ENCODE assay signal across 9 cellular contexts in genomic region chr7:141073173-141073640, GRCh38. TPM values are rescaled to one million over a fixed set of nuclear protein-coding genes. Genes with fewer than 3 reads are reported as not detected.
A peak's percentile ranks its signal among the peaks of the same experiment; 100 is the strongest.
DNase-seq lines count a peak whose midpoint lies in the region; ATAC-seq and TF ChIP-seq lines count a peak whose summit lies in the region.
"Had no signal": no experiment of that assay in that cellular context is flagged by ENCODE, and none has a peak within 500 bp of the region (broad histone marks: within the 10 kb centered on the region; RNA-seq: fewer than 3 reads in every experiment).

No MANE protein-coding gene starts in this region.

- peaks cover 30% of the 10 kb centered on the region for H3K27me3 Mint-ChIP-seq in WTC11 (ENCODE audit: low read depth)

- peak; percentile 41 for ATAC-seq in WTC11
- no peak for ATAC-seq in GM21381 (IDR thresholded peaks at IDR 0.05; ENCODE audit: unreplicated experiment)
- ATAC-seq in GM21717 (IDR thresholded peaks at IDR 0.05; ENCODE audit: unreplicated experiment) = no peak
- ATAC-seq: HCT116 had no signal

- H3K4me3 ChIP-seq in AG09309 (ENCODE audit: control insufficient read depth, low read depth, low read length) (peak overlapping the region; percentile 42), H7 (ENCODE audit: insufficient read depth, low read depth, low read length) (peak overlapping the region; percentile 71), esophagus (ENCODE audit: low read depth in 1 of 2, low read length in 2 of 2) (peak overlapping the region; percentile 47 to 52), muscle layer of duodenum (ENCODE audit: low read depth in 1 of 2, low read length in 2 of 2) (peak overlapping the region; percentile 31 to 87), uterus (peak overlapping the region; percentile 39 to 54)

- intact Hi-C loops in uterus (cut with DNase I; ENCODE audit: low total_unique reads) = no loop called here

- peaks cover 1% of the 10 kb centered on the region for H3K36me3 Mint-ChIP-seq in WTC11

- POLR2A ChIA-PET in WTC11 (lab: Charles Lee) = interaction anchor here (1.1 to 2.5 kb wide), 3 partner anchors 9 to 65 kb away, joined by 3 to 12 read pairs (median 6); partner anchors contain the start of gene MRPS33

- peak overlapping the region; percentile 88 for H3K4me3 Mint-ChIP-seq in WTC11

- H3K4me1 Mint-ChIP-seq in WTC11 = peaks cover 19% of the 10 kb centered on the region

- H3K4me1 ChIP-seq in esophagus (ENCODE audit: control insufficient read depth in 2 of 2, insufficient read depth in 2 of 2, low read length in 1 of 2) (peaks cover 11 to 13% of the 10 kb centered on the region in 2 donors), muscle layer of duodenum (ENCODE audit: control insufficient read depth in 1 of 2, insufficient read depth in 2 of 2, low read length in 2 of 2) (peaks cover 0 to 34% of the 10 kb centered on the region in 2 donors), uterus (peaks cover 0 to 5% of the 10 kb centered on the region in 2 donors)

- no peak overlapping the region for H3K27ac ChIP-seq in esophagus (ENCODE audit: low read depth in 2 of 2, low read length in 1 of 2)
- H3K27ac ChIP-seq in muscle layer of duodenum (ENCODE audit: low read length) = no peak overlapping the region
- H3K27ac ChIP-seq in uterus = no peak overlapping the region

- CTCF ChIA-PET in WTC11 (lab: Charles Lee) = interaction anchor here (1.0 to 2.9 kb wide), 7 partner anchors 58 to 188 kb away, joined by 3 to 13 read pairs (median 8); partner anchors contain the start of gene MRPS33

- H3K27ac Mint-ChIP-seq in WTC11 = no peak overlapping the region

- no peaks in the 10 kb centered on the region for H3K36me3 ChIP-seq in H7 (replicated peaks; ENCODE audit: control insufficient read depth, insufficient read depth, low read length)
- no peaks in the 10 kb centered on the region for H3K36me3 ChIP-seq in esophagus (ENCODE audit: control insufficient read depth in 2 of 2, insufficient read depth in 2 of 2, low read length in 1 of 2)
- no peaks in the 10 kb centered on the region for H3K36me3 ChIP-seq in muscle layer of duodenum (ENCODE audit: control insufficient read depth in 1 of 2, insufficient read depth in 2 of 2, low read length in 2 of 2)
- no peaks in the 10 kb centered on the region for H3K36me3 ChIP-seq in uterus

- TF ChIP-seq CTCF in AG09309 (IDR thresholded peaks at IDR 0.05; ENCODE audit: control insufficient read depth, insufficient read depth, low read depth, low read length, missing control alignments) (no peak), WTC11 (IDR thresholded peaks at IDR 0.05) (no peak), uterus (IDR thresholded peaks at IDR 0.05) (no peak)

- no peak for TF ChIP-seq POLR2A in uterus (IDR thresholded peaks at IDR 0.05)

- no peak for DNase-seq in AG09309 (ENCODE audit: low read depth)
- DNase-seq in H7 = peak; percentile 83
- DNase-seq in WTC11 (ENCODE audit: low spot score) = peak; percentile 66
- peak in 1 of 2 donors; percentile 20 for DNase-seq in uterus

- H3K9me3 ChIP-seq in esophagus (ENCODE audit: control insufficient read depth in 2 of 2, insufficient read depth in 1 of 2, low read depth in 1 of 2, low read length in 1 of 2) (no peaks in the 10 kb centered on the region), muscle layer of duodenum (ENCODE audit: control insufficient read depth in 1 of 2, low read length in 2 of 2) (no peaks in the 10 kb centered on the region), uterus (no peaks in the 10 kb centered on the region)

- H3K27me3 ChIP-seq in H7 (ENCODE audit: control insufficient read depth, insufficient read depth, low read length) (peaks cover 53% of the 10 kb centered on the region), esophagus (ENCODE audit: control insufficient read depth in 1 of 2, insufficient read depth in 2 of 2, low read length in 2 of 2) (no peaks in the 10 kb centered on the region), muscle layer of duodenum (ENCODE audit: low read depth, low read length) (peaks cover 28% of the 10 kb centered on the region), uterus (peaks cover 0 to 7% of the 10 kb centered on the region in 2 donors)

- no peaks in the 10 kb centered on the region for H3K9me3 Mint-ChIP-seq in WTC11

- 1% methylated on average over 42 to 60 of the region's 60 CpGs for WGBS in esophagus, 2 donors

TF ChIP-seq in WTC11, 78 proteins besides CTCF, POLR2A, EP300 and RAD21 (continues in another document):
- TF ChIP-seq CREM (CRISPR knock-in tag; IDR thresholded peaks at IDR 0.05) (no peak), NFATC4 (CRISPR knock-in tag; IDR thresholded peaks at IDR 0.05) (no peak), E2F1 (CRISPR knock-in tag; IDR thresholded peaks at IDR 0.05) (no peak), ZNF281 (CRISPR knock-in tag; IDR thresholded peaks at IDR 0.05) (no peak), ZNF425 (CRISPR knock-in tag; conservative IDR thresholded peaks at IDR 0.05) (no peak)
- TF ChIP-seq, protein P1, sequence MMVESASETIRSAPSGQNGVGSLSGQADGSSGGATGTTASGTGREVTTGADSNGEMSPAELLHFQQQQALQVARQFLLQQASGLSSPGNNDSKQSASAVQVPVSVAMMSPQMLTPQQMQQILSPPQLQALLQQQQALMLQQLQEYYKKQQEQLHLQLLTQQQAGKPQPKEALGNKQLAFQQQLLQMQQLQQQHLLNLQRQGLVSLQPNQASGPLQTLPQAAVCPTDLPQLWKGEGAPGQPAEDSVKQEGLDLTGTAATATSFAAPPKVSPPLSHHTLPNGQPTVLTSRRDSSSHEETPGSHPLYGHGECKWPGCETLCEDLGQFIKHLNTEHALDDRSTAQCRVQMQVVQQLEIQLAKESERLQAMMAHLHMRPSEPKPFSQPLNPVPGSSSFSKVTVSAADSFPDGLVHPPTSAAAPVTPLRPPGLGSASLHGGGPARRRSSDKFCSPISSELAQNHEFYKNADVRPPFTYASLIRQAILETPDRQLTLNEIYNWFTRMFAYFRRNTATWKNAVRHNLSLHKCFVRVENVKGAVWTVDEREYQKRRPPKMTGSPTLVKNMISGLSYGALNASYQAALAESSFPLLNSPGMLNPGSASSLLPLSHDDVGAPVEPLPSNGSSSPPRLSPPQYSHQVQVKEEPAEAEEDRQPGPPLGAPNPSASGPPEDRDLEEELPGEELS (CRISPR knock-in tag; IDR thresholded peaks at IDR 0.05) = peak; percentile 89

RNA-seq across cellular contexts. Expression of gene TMEM178B, which starts 0.7 kb away (rescaled TPM):
- 1.1 and 1.4 TPM in 2 replicates for total RNA-seq in H7 (2014; rRNA removed; shearing (Covaris generic))
- total RNA-seq in WTC11 (2021) (18.0 to 22.3 TPM (median 20.4 TPM) in 3 replicates), uterus (1 to 10 TPM in 1 of 4 donors, under 1 TPM in 1, not detected in 2; 0.76 to 3.0 TPM)
- under 1 TPM; 0.21 to 0.26 TPM for polyA plus RNA-seq in esophagus

RNA-seq across cellular contexts. Expression of gene MRPS33, which starts 58.5 kb away (rescaled TPM):
- total RNA-seq in H7 (2014; rRNA removed; shearing (Covaris generic)) = 51.0 and 61.0 TPM in 2 replicates
- total RNA-seq in WTC11 (2021) = 63.5 to 66.8 TPM (median 66.7 TPM) in 3 replicates
- polyA plus RNA-seq in esophagus = 10 to 100 TPM; 40.9 to 71.4 TPM
- 10 to 100 TPM in 3 of 4 donors, 1 to 10 TPM in 1; 8.8 to 28.7 (median 16.9) TPM for total RNA-seq in uterus
